Comparison of ENCODE assay signal across 2 cellular contexts in the genomic region with DNA sequence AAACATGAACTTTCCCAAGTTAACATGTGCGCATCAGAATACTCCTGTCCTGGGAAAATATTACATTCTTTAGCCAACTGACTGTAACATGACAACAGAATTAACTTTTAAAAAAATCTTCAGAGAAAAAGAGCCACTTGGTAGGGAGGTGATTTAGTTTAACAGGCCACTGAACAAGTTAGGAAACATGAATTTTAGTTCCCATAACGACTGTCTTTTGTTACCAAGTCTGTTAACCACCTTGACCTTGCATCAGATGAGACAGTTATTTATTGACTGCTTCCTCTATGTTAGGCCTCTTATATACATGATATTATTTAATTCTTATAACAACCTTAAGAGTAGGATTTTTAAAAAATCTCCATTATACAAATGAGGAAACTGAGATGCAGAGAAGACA.
TF ChIP-seq lines count a peak whose summit lies in the region.

No MANE protein-coding gene starts in this region.

TF ChIP-seq in A549, 52 proteins besides CTCF, POLR2A, EP300 and RAD21:
- TF ChIP-seq MAFK (IDR thresholded peaks at IDR 0.05; ENCODE audit: partially characterized antibody), result no peak
- TF ChIP-seq CBX8 (IDR thresholded peaks at IDR 0.05), result no peak
- no peak for TF ChIP-seq HEYL (CRISPR knock-in tag; IDR thresholded peaks at IDR 0.05)
- TF ChIP-seq ZC3H11A (IDR thresholded peaks at IDR 0.05), result no peak
- no peak for TF ChIP-seq HOXB5 (CRISPR knock-in tag; IDR thresholded peaks at IDR 0.05)
- no peak for TF ChIP-seq BHLHE40 (IDR thresholded peaks at IDR 0.05; ENCODE audit: low read depth, low read length)
- no peak for TF ChIP-seq RFX5 (IDR thresholded peaks at IDR 0.05)
- TF ChIP-seq ZSCAN20 (CRISPR knock-in tag; IDR thresholded peaks at IDR 0.05), result no peak

TF ChIP-seq in IMR-90, 13 proteins besides CTCF, POLR2A, EP300 and RAD21:
- TF ChIP-seq MXI1 (IDR thresholded peaks at IDR 0.05; ENCODE audit: borderline replicate concordance, low read depth, low read length), result no peak
